Comparison of ENCODE assay signal across 21 cellular contexts in the genomic region with DNA sequence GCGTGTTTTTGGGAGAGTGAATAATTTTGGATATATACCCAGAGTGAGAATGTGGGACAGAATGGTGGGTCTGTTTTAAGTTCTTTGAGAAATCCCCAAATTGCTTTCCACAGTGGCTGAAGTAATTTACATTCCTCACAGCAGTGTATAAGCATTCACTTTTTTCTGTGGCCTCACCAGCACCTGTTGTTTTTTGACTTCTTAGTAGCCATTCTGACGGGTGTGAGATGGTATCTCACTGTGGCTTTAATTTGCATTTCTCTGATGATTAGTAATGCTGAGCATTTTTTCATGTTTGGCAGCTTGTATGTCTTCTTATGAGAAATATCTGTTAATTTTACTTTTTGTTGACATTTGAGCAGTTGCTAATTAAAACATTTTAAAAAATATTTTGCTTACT. TPM values are rescaled to one million over a fixed set of nuclear protein-coding genes. Genes with fewer than 3 reads are reported as not detected.
A peak's percentile ranks its signal among the peaks of the same experiment; 100 is the strongest.
DNase-seq lines count a peak whose midpoint lies in the region; ATAC-seq and TF ChIP-seq lines count a peak whose summit lies in the region.
"Had no signal": no experiment of that assay in that cellular context is flagged by ENCODE, and none has a peak within 500 bp of the region (broad histone marks: within the 10 kb centered on the region; RNA-seq: fewer than 3 reads in every experiment).

No MANE protein-coding gene starts in this region.

- no peak overlapping the region for H3K4me3 ChIP-seq in astrocyte of the cerebellum (ENCODE audit: low read depth, low read length)
- no peak overlapping the region for H3K4me3 ChIP-seq in right lobe of liver
- H3K4me3 ChIP-seq: left lung, Peyer's patch had no signal

- H3K27me3 ChIP-seq in right lobe of liver, result no peaks in the 10 kb centered on the region
- H3K27me3 ChIP-seq: left lung, Peyer's patch had no signal

- H3K36me3 ChIP-seq in right lobe of liver, result no peaks in the 10 kb centered on the region
- H3K36me3 ChIP-seq: left lung, Peyer's patch had no signal

- 58% methylated on average over 2 of the region's 2 CpGs for WGBS in right lobe of liver (ENCODE audit: insufficient coverage, low coverage, low lambda C conversion rate, missing lambda C conversion rate)

- TF ChIP-seq CTCF in astrocyte of the cerebellum (IDR thresholded peaks at IDR 0.05; ENCODE audit: low read depth, low read length, missing control alignments) (no peak), right lobe of liver (IDR thresholded peaks at IDR 0.05) (no peak)

- no peak for TF ChIP-seq POLR2A in right lobe of liver (IDR thresholded peaks at IDR 0.05)

- in situ Hi-C loops in astrocyte of the cerebellum (cut with HindIII; ENCODE audit: low sequenced_read_pairs), result loop anchor here (25.0 kb wide), 1 partner anchor 92 kb away; no protein-coding TSS in a partner anchor

- no peaks in the 10 kb centered on the region for H3K4me1 ChIP-seq in right lobe of liver
- H3K4me1 ChIP-seq: left lung, parathyroid adenoma, Peyer's patch had no signal

- H3K27ac ChIP-seq in right lobe of liver, result no peak overlapping the region
- H3K27ac ChIP-seq: left lung, parathyroid adenoma, Peyer's patch had no signal

- intact Hi-C loops in right lobe of liver (cut with DNase I), result no loop called here

- ATAC-seq in GM18517 (IDR thresholded peaks at IDR 0.05; ENCODE audit: unreplicated experiment) (peak; percentile 65), GM21390 (IDR thresholded peaks at IDR 0.05; ENCODE audit: unreplicated experiment) (peak; percentile 75), HG03280 (IDR thresholded peaks at IDR 0.05; ENCODE audit: unreplicated experiment) (peak; percentile 92), right lobe of liver (no peak)
- ATAC-seq: activated CD8-positive, alpha-beta T cell treated with anti-CD3 and anti-CD28 coated beads, Interleukin-2, amount 10 ng/mL, durations not matched to agents 7 days and 5 days; left lung had no signal

- DNase-seq in astrocyte of the cerebellum (ENCODE audit: low read depth), result peak; percentile 6
- DNase-seq in hypothalamus (lab: John Stamatoyannopoulos, UW), result no peak
- DNase-seq in stimulated activated CD4-positive, alpha-beta T cell treated with anti-CD3 and anti-CD28 coated beads, Interleukin-4, amount 100 ng/mL, for 4 hours, result no peak
- no peak for DNase-seq in right lobe of liver
- DNase-seq in NCI-H2081 (lab: John Stamatoyannopoulos, UW), result no peak
- DNase-seq: activated CD8-positive, alpha-beta T cell treated with anti-CD3 and anti-CD28 coated beads, Interleukin-2, amount 10 ng/mL, durations not matched to agents 7 days and 5 days; caudate nucleus; CD4-positive, alpha-beta memory T cell; endodermal cell; left lung; NCI-H2029; NCI-H510A treated with DMSO at 0.1 percent for 48 hours; Peyer's patch; stimulated activated naive CD4-positive, alpha-beta T cell treated with Interleukin-2 at 50 U/mL for 16 hours; SW 1271 had no signal

- H3K9me3 ChIP-seq in right lobe of liver, result no peaks in the 10 kb centered on the region
- H3K9me3 ChIP-seq: Peyer's patch had no signal

RNA-seq across cellular contexts. Expression of a gene that starts 9.4 kb away (rescaled TPM):
- total RNA-seq in right lobe of liver, result not detected
- total RNA-seq: activated CD8-positive, alpha-beta T cell treated with anti-CD3 and anti-CD28 coated beads, Interleukin-2, amount 10 ng/mL, durations not matched to agents 7 days and 5 days; CD4-positive, alpha-beta memory T cell; endodermal cell; left lung; MCF 10A; Peyer's patch; ureter had no signal

RNA-seq across cellular contexts. Expression of a gene that starts 35.9 kb away (rescaled TPM):
- total RNA-seq in right lobe of liver, result not detected
- total RNA-seq: activated CD8-positive, alpha-beta T cell treated with anti-CD3 and anti-CD28 coated beads, Interleukin-2, amount 10 ng/mL, durations not matched to agents 7 days and 5 days; CD4-positive, alpha-beta memory T cell; endodermal cell; left lung; MCF 10A; Peyer's patch; ureter had no signal

RNA-seq across cellular contexts. Expression of a gene that starts 51.0 kb away (rescaled TPM):
- not detected for total RNA-seq in right lobe of liver
- total RNA-seq: activated CD8-positive, alpha-beta T cell treated with anti-CD3 and anti-CD28 coated beads, Interleukin-2, amount 10 ng/mL, durations not matched to agents 7 days and 5 days; CD4-positive, alpha-beta memory T cell; endodermal cell; left lung; MCF 10A; Peyer's patch; ureter had no signal

Comparison
In these comparisons a context has a peak if more than half of its experiments do, and no peak if none do; other contexts are left out.
1. ATAC-seq: peak in GM18517 (single experiment), GM21390 (single experiment) and HG03280 (single experiment); none in right lobe of liver (0 of 4).